1 cellular context compared by ENCODE assay signal in the genomic region with DNA sequence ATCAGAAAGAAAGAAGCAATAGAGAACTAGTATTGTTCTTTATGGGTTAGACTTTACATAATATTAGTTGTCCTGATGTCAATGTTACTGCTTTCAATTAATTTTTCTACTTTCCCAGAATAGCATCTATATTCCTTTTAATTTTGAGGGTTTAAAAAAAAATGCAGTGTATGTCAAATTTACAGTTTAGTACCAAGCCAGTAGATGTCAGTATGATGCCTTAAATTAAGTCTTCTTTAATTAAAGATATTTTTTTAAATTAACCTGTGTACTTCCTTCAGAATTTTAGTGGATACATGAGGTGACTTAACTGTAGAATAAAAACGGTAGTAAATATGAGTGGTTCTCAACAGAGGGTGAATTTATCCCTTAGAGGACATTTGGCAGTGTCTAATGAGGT.
TF ChIP-seq lines count a peak whose summit lies in the region.

No MANE protein-coding gene starts in this region.

TF ChIP-seq in SK-N-SH treated with all-trans-retinoic acid at 6 μM for 48 hours, 23 proteins besides CTCF, POLR2A, EP300 and RAD21 (continued from another document):
- TF ChIP-seq, protein P1, sequence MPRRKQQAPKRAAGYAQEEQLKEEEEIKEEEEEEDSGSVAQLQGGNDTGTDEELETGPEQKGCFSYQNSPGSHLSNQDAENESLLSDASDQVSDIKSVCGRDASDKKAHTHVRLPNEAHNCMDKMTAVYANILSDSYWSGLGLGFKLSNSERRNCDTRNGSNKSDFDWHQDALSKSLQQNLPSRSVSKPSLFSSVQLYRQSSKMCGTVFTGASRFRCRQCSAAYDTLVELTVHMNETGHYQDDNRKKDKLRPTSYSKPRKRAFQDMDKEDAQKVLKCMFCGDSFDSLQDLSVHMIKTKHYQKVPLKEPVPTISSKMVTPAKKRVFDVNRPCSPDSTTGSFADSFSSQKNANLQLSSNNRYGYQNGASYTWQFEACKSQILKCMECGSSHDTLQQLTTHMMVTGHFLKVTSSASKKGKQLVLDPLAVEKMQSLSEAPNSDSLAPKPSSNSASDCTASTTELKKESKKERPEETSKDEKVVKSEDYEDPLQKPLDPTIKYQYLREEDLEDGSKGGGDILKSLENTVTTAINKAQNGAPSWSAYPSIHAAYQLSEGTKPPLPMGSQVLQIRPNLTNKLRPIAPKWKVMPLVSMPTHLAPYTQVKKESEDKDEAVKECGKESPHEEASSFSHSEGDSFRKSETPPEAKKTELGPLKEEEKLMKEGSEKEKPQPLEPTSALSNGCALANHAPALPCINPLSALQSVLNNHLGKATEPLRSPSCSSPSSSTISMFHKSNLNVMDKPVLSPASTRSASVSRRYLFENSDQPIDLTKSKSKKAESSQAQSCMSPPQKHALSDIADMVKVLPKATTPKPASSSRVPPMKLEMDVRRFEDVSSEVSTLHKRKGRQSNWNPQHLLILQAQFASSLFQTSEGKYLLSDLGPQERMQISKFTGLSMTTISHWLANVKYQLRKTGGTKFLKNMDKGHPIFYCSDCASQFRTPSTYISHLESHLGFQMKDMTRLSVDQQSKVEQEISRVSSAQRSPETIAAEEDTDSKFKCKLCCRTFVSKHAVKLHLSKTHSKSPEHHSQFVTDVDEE (CRISPR knock-in tag; IDR thresholded peaks at IDR 0.05): no peak
- no peak for TF ChIP-seq ISL1 (CRISPR knock-in tag; IDR thresholded peaks at IDR 0.05)
- no peak for TF ChIP-seq RARB (CRISPR knock-in tag; IDR thresholded peaks at IDR 0.05)
- no peak for TF ChIP-seq PPARA (CRISPR knock-in tag; IDR thresholded peaks at IDR 0.05; ENCODE audit: borderline replicate concordance)
- TF ChIP-seq ZFP30 (CRISPR knock-in tag; IDR thresholded peaks at IDR 0.05): no peak
- no peak for TF ChIP-seq SNAI2 (CRISPR knock-in tag; IDR thresholded peaks at IDR 0.05)
- no peak for TF ChIP-seq CSDC2 (CRISPR knock-in tag; IDR thresholded peaks at IDR 0.05)
- no peak for TF ChIP-seq ZNF70 (CRISPR knock-in tag; IDR thresholded peaks at IDR 0.05)
TF ChIP-seq in SK-N-SH treated with all-trans-retinoic acid at 6 μM for 48 hours: peak in this region for 0.
